ENCODE assay signal across 8 cellular contexts in genomic region chr22:38114484-38115398, GRCh38. TPM values are rescaled to one million over a fixed set of nuclear protein-coding genes. Genes with fewer than 3 reads are reported as not detected.
DNase-seq lines count a peak whose midpoint lies in the region; ATAC-seq, FAIRE-seq and TF ChIP-seq lines count a peak whose summit lies in the region.

No MANE protein-coding gene starts in this region.

- H3K79me2 ChIP-seq in osteoblast (ENCODE audit: insufficient read depth, low read length) = no peaks in the 10 kb centered on the region

- TF ChIP-seq POLR2A in testis (IDR thresholded peaks at IDR 0.05) = no peak

- no peak for FAIRE-seq in frontal cortex (lab: Jason Lieb, UNC)

- WGBS in testis, 2 donors = 41 to 60% methylated on average over 18 to 32 of the region's 32 CpGs

- TF ChIP-seq CTCF in LNCAP (IDR thresholded peaks at IDR 0.05) (peak; percentile 94), osteoblast (IDR thresholded peaks at IDR 0.05; ENCODE audit: extremely low read depth, low read depth, low read length) (peak; percentile 93), testis (IDR thresholded peaks at IDR 0.05) (peak; percentile 67 to 80 (median 79))

- H3K4me3 ChIP-seq in SK-N-MC (no peak overlapping the region), osteoblast (ENCODE audit: insufficient read depth, low read length) (no peak overlapping the region), testis (no peak overlapping the region)

- no peaks in the 10 kb centered on the region for H4K20me1 ChIP-seq in osteoblast (ENCODE audit: insufficient read depth, low read length)

- intact Hi-C loops in testis (cut with DNase I; ENCODE audit: low total_unique reads) = loop anchor here (5.0 kb wide), 1 partner anchor 238 kb away; no protein-coding TSS in a partner anchor

- H3K9me3 ChIP-seq in SK-N-MC (ENCODE audit: low read depth, low read length) (no peaks in the 10 kb centered on the region), osteoblast (ENCODE audit: low read depth, low read length) (no peaks in the 10 kb centered on the region), testis (no peaks in the 10 kb centered on the region)

- H3K36me3 ChIP-seq in SK-N-MC (ENCODE audit: insufficient read depth, low read length) (no peaks in the 10 kb centered on the region), osteoblast (ENCODE audit: insufficient read depth, low read length) (no peaks in the 10 kb centered on the region), testis (ENCODE audit: low read depth, missing control alignments) (no peaks in the 10 kb centered on the region)

- no peak for ATAC-seq in HG02885 (IDR thresholded peaks at IDR 0.05; ENCODE audit: poor library complexity, unreplicated experiment)

- H3K4me2 ChIP-seq in osteoblast (ENCODE audit: insufficient read depth, low read length) = no peak overlapping the region

- H3K4me1 ChIP-seq in osteoblast (ENCODE audit: insufficient read depth, low read length) = no peaks in the 10 kb centered on the region
- peaks cover 7% of the 10 kb centered on the region for H3K4me1 ChIP-seq in testis

- H2AFZ ChIP-seq in osteoblast (ENCODE audit: low read length) = peak overlapping the region; percentile 20

- H3K9ac ChIP-seq in SK-N-MC (ENCODE audit: insufficient read length) = no peak overlapping the region

- H3K27ac ChIP-seq in SK-N-MC (no peak overlapping the region), osteoblast (ENCODE audit: low read depth, low read length) (no peak overlapping the region), testis (no peak overlapping the region)

- H3K27me3 ChIP-seq in osteoblast (ENCODE audit: insufficient read depth, low read length) (no peaks in the 10 kb centered on the region), testis (no peaks in the 10 kb centered on the region)

- DNase-seq in DMS153 (lab: John Stamatoyannopoulos, UW) (peak; percentile 55), SK-N-MC (ENCODE audit: low read depth, low spot score) (peak; percentile 18), frontal cortex (ENCODE audit: low spot score in 2 of 2) (peak; percentile 88 to 96), osteoblast (ENCODE audit: insufficient read length, low spot score, missing footprints) (peak; percentile 100), testis (peak; percentile 90)
- DNase-seq in activated gamma-delta T cell treated with anti-CD3 and anti-CD28 coated beads, Interleukin-2, amount 50 U/mL, for 16 hours (ENCODE audit: low read depth) = peak; percentile 71

RNA-seq across cellular contexts. Expression of gene BAIAP2L2, which starts 4.3 kb away (rescaled TPM):
- under 0.01 TPM for total RNA-seq in frontal cortex
- 0.88 and 1.1 TPM in 2 replicates for total RNA-seq in osteoblast
- total RNA-seq in testis = 10 to 100 TPM in 1 of 2 donors, 1 to 10 TPM in 1; 8.8 to 10.0 TPM
- polyA plus RNA-seq in testis (ENCODE audit: insufficient read depth, low read depth, low replicate concordance) = 6.6 TPM

RNA-seq across cellular contexts. Expression of gene SLC16A8, which starts 30.8 kb away (rescaled TPM):
- total RNA-seq in frontal cortex (3.7 TPM), osteoblast (not detected in 2 replicates), testis (1 to 10 TPM; 1.6 to 2.0 TPM)
- 2.4 TPM for polyA plus RNA-seq in testis (ENCODE audit: insufficient read depth, low read depth, low replicate concordance)

RNA-seq across cellular contexts. Expression of gene PICK1, which starts 57.5 kb away (rescaled TPM):
- 24.9 TPM for total RNA-seq in frontal cortex
- total RNA-seq in osteoblast = 14.4 and 15.6 TPM in 2 replicates
- 10 to 100 TPM; 78.7 to 89.7 TPM for total RNA-seq in testis
- 61.5 TPM for polyA plus RNA-seq in testis (ENCODE audit: insufficient read depth, low read depth, low replicate concordance)

Comparison
In these comparisons a context has a peak if more than half of its experiments do, and no peak if none do; other contexts are left out.
1. DNase-seq: peak in every context shown above with its lines; median percentile 100 in osteoblast; 92 in frontal cortex; 90 in testis; 71 in activated gamma-delta T cell treated with anti-CD3 and anti-CD28 coated beads, Interleukin-2, amount 50 U/mL, for 16 hours; 55 in DMS153; 18 in SK-N-MC.